In the genomic region with DNA sequence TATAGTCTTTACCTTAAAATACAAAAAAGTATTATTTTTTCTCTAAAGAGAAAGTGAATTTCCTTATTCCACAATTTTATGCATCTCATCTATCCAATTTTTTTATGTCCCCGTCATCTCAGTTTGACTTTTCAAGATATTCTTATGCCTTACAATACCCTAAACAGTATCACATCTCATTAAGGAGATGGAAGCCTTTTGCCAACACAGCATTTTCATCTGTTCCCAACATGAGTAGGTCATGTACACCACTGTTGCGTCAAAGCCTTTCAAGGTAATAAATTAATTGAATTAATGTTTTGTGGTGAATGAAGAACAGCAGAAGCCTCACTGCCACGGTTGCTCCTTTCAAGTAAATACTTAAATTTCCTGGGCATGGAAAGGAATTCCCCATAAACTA, we compare ENCODE assay signal across 27 cellular contexts.
"Had no signal": no experiment of that assay in that cellular context is flagged by ENCODE, and none has a peak within 500 bp of the region (broad histone marks: within the 10 kb centered on the region; RNA-seq: fewer than 3 reads in every experiment).

No MANE protein-coding gene starts in this region.

- H3K36me3 ChIP-seq: stomach, suprapubic skin, thoracic aorta, thyroid gland, tibial artery, tibial nerve, transverse colon, upper lobe of left lung, upper lobe of right lung, uterus, vagina had no signal

- DNase-seq: stimulated activated CD4-positive, alpha-beta T cell treated with anti-CD3 and anti-CD28 coated beads, Interleukin-2, amount 100 ng/mL, for 48 hours; stimulated activated CD4-positive, alpha-beta T cell treated with anti-CD3 and anti-CD28 coated beads, Interleukin-4, amount 100 ng/mL, for 1 hour; stimulated activated CD4-positive, alpha-beta T cell treated with anti-CD3 and anti-CD28 coated beads, Interleukin-4, amount 100 ng/mL, for 24 hours; stimulated activated CD4-positive, alpha-beta T cell treated with anti-CD3 and anti-CD28 coated beads, Interleukin-4, amount 100 ng/mL, for 4 hours; stimulated activated CD8-positive, alpha-beta memory T cell treated with anti-CD3 and anti-CD28 coated beads, Interleukin-4, amount 100 ng/mL, for 48 hours; stimulated activated naive B cell treated with anti-CD40 and anti-IgM and Interleukin-4, amounts not matched to agents 10 μg/mL and 1 μg/mL and 100 μg/mL, for 72 hours; stimulated activated naive CD4-positive, alpha-beta T cell; stimulated activated naive CD4-positive, alpha-beta T cell treated with Interleukin-2 at 50 U/mL for 16 hours; stimulated activated naive CD8-positive, alpha-beta T cell treated with anti-CD3 and anti-CD28 coated beads, Interleukin-15, amount 100 ng/mL, for 72 hours; stimulated activated naive CD8-positive, alpha-beta T cell treated with anti-CD3 and anti-CD28 coated beads, Interleukin-15, Interleukin-2, amounts not matched to agents 100 U/mL and 50 U/mL, for 24 hours; stomach; substantia nigra; testis; thyroid gland; tibial artery; transverse colon; trophoblast cell; upper lobe of left lung; upper lobe of right lung; uterus had no signal

- H3K9me3 ChIP-seq: stomach, suprapubic skin, testis, thoracic aorta, thyroid gland, tibial artery, tibial nerve, transverse colon, upper lobe of left lung, upper lobe of right lung, uterus, vagina had no signal

- FAIRE-seq: urothelium cell line had no signal

- H3K4me1 ChIP-seq: stomach, suprapubic skin, testis, thyroid gland, tibial artery, tibial nerve, transverse colon, upper lobe of left lung, upper lobe of right lung, uterus, vagina had no signal

- H3K27me3 ChIP-seq: stomach, suprapubic skin, testis, thyroid gland, tibial artery, tibial nerve, transverse colon, upper lobe of left lung, upper lobe of right lung, uterus, vagina had no signal

- H3K27ac ChIP-seq: stomach, suprapubic skin, testis, thoracic aorta, thyroid gland, tibial artery, tibial nerve, transverse colon, upper lobe of left lung, upper lobe of right lung, uterus, vagina had no signal

- H3K4me3 ChIP-seq: stomach, suprapubic skin, testis, thoracic aorta, thyroid gland, tibial artery, tibial nerve, transverse colon, upper lobe of left lung, upper lobe of right lung, uterus, vagina had no signal

- ATAC-seq: stimulated activated effector memory CD8-positive, alpha-beta T cell treated with anti-CD3 and anti-CD28 coated beads, Interleukin-12 subunit alpha, Interleukin-12 subunit beta, amount 100 ng/mL, for 72 hours; stimulated activated memory B cell treated with anti-CD40 and anti-IgM and Interleukin-4, amounts not matched to agents 10 μg/mL and 1 μg/mL and 100 μg/mL, for 72 hours; stimulated activated naive B cell treated with anti-CD40 and anti-IgM and Interleukin-4, amounts not matched to agents 10 μg/mL and 1 μg/mL and 100 μg/mL, for 72 hours; stimulated activated naive CD8-positive, alpha-beta T cell treated with anti-CD3 and anti-CD28 coated beads, Interleukin-15, amount 100 ng/mL, for 72 hours; stimulated activated naive CD8-positive, alpha-beta T cell treated with anti-CD3 and anti-CD28 coated beads, Interleukin-15, Interleukin-2, amounts not matched to agents 100 U/mL and 50 U/mL, for 24 hours; upper lobe of right lung had no signal
